ENCODE assay signal across 8 cellular contexts in genomic region chr10:61964059-61964709, GRCh38.
DNase-seq lines count a peak whose midpoint lies in the region; ATAC-seq, FAIRE-seq and TF ChIP-seq lines count a peak whose summit lies in the region.

No MANE protein-coding gene starts in this region.

- H3K27me3 Mint-ChIP-seq in activated CD4-positive, alpha-beta T cell treated with anti-CD3 and anti-CD28 coated beads, Interleukin-2, amount 10 ng/mL, durations not matched to agents 7 days and 5 days = no peaks in the 10 kb centered on the region

- FAIRE-seq in D721Med (lab: Jason Lieb, UNC) = no peak

- peaks cover 80% of the 10 kb centered on the region for H3K36me3 Mint-ChIP-seq in activated CD4-positive, alpha-beta T cell treated with anti-CD3 and anti-CD28 coated beads, Interleukin-2, amount 10 ng/mL, durations not matched to agents 7 days and 5 days (ENCODE audit: low read depth)

- no peaks in the 10 kb centered on the region for H3K36me3 ChIP-seq in endocrine pancreas (ENCODE audit: control insufficient read depth, insufficient read depth, low read length)
- H3K36me3 ChIP-seq in spleen = peaks cover 0 to 19% (median 0%) of the 10 kb centered on the region in 6 donors

- CTCF ChIA-PET in activated CD4-positive, alpha-beta T cell treated with anti-CD3 and anti-CD28 coated beads, Interleukin-2, amount 10 ng/mL, durations not matched to agents 7 days and 5 days (lab: Charles Lee) = interaction anchor here (0.8 to 1.3 kb wide), 2 partner anchors 8 to 58 kb away, joined by 3 read pairs; no protein-coding TSS in a partner anchor

- H3K9ac ChIP-seq in endocrine pancreas (ENCODE audit: control insufficient read depth, insufficient read depth, low read length) = peak overlapping the region; percentile 32

- peak overlapping the region; percentile 67 for H3K4me3 ChIP-seq in endocrine pancreas (ENCODE audit: control insufficient read depth, insufficient read depth, low read length)
- peak overlapping the region in 1 of 8 donors; percentile 3 for H3K4me3 ChIP-seq in spleen

- no peak for TF ChIP-seq CTCF in spleen (IDR thresholded peaks at IDR 0.05 in 8 of 11, conservative IDR thresholded peaks at IDR 0.05 in 3 of 11)
- no peak for TF ChIP-seq CTCF in D721Med (IDR thresholded peaks at IDR 0.05; ENCODE audit: insufficient read depth, missing control alignments)

- intact Hi-C loops in spleen (cut with DNase I; ENCODE audit: low total_unique reads) = no loop called here

- no peak for DNase-seq in activated CD4-positive, alpha-beta T cell treated with anti-CD3 and anti-CD28 coated beads, Interleukin-2, amount 10 ng/mL, durations not matched to agents 7 days and 5 days
- no peak for DNase-seq in activated CD4-positive, alpha-beta T cell treated with anti-CD3 and anti-CD28 coated beads, Interleukin-2, amount 50 U/mL, for 4 hours
- peak; percentile 2 for DNase-seq in NCI-H69 (lab: John Stamatoyannopoulos, UW)
- no peak for DNase-seq in spleen
- no peak for DNase-seq in NCI-H774 (lab: John Stamatoyannopoulos, UW)
- no peak for DNase-seq in D721Med (ENCODE audit: insufficient read length, low spot score)

- ATAC-seq in HG03342 (IDR thresholded peaks at IDR 0.05; ENCODE audit: unreplicated experiment) = no peak

- H3K27ac Mint-ChIP-seq in activated CD4-positive, alpha-beta T cell treated with anti-CD3 and anti-CD28 coated beads, Interleukin-2, amount 10 ng/mL, durations not matched to agents 7 days and 5 days = peak overlapping the region; percentile 15

- peaks cover 8% of the 10 kb centered on the region for H3K9me3 Mint-ChIP-seq in activated CD4-positive, alpha-beta T cell treated with anti-CD3 and anti-CD28 coated beads, Interleukin-2, amount 10 ng/mL, durations not matched to agents 7 days and 5 days

- POLR2A ChIA-PET in activated CD4-positive, alpha-beta T cell treated with anti-CD3 and anti-CD28 coated beads, Interleukin-2, amount 10 ng/mL, durations not matched to agents 7 days and 5 days (lab: Charles Lee) = no interaction called here

- no peaks in the 10 kb centered on the region for H3K9me3 ChIP-seq in endocrine pancreas (ENCODE audit: control insufficient read depth, low read length)
- no peaks in the 10 kb centered on the region for H3K9me3 ChIP-seq in spleen

- H3K27ac ChIP-seq in spleen = peak overlapping the region in 5 of 8 donors; percentile 23 to 56 (median 45)

- WGBS in spleen, 5 donors = 41 to 70% (median 62%) methylated on average over 3 of the region's 3 CpGs

- H3K4me3 Mint-ChIP-seq in activated CD4-positive, alpha-beta T cell treated with anti-CD3 and anti-CD28 coated beads, Interleukin-2, amount 10 ng/mL, durations not matched to agents 7 days and 5 days = no peak overlapping the region

- H3K4me1 ChIP-seq in endocrine pancreas (ENCODE audit: control insufficient read depth, insufficient read depth, low read length) = peaks cover 31% of the 10 kb centered on the region
- H3K4me1 ChIP-seq in spleen = peaks cover 0 to 70% (median 49%) of the 10 kb centered on the region in 6 donors

- peaks cover 87% of the 10 kb centered on the region for H3K4me1 Mint-ChIP-seq in activated CD4-positive, alpha-beta T cell treated with anti-CD3 and anti-CD28 coated beads, Interleukin-2, amount 10 ng/mL, durations not matched to agents 7 days and 5 days

- no peak for TF ChIP-seq POLR2A in spleen (IDR thresholded peaks at IDR 0.05)

- H3K27me3 ChIP-seq in endocrine pancreas (ENCODE audit: control insufficient read depth, insufficient read depth, low read length) (no peaks in the 10 kb centered on the region), spleen (replicated peaks in 1 of 7) (no peaks in the 10 kb centered on the region)
